In genomic region chr19:39370735-39371134, GRCh38 we compare ENCODE assay signal across 16 cellular contexts. TPM values are rescaled to one million over a fixed set of nuclear protein-coding genes. Genes with fewer than 3 reads are reported as not detected.
DNase-seq lines count a peak whose midpoint lies in the region; ATAC-seq lines count a peak whose summit lies in the region.
"Had no signal": no experiment of that assay in that cellular context is flagged by ENCODE, and none has a peak within 500 bp of the region (broad histone marks: within the 10 kb centered on the region; RNA-seq: fewer than 3 reads in every experiment).

No MANE protein-coding gene starts in this region.

- WGBS in esophagus, 2 donors = 80 to 82% methylated on average over 5 of the region's 5 CpGs

- peaks cover 5 to 10% of the 10 kb centered on the region in 2 donors for H3K36me3 Mint-ChIP-seq in activated T-cell treated with anti-CD3 and anti-CD28 coated beads, Interleukin-2, amount 50 U/mL, for 72 hours (ENCODE audit: insufficient read depth in 2 of 2)
- H3K36me3 Mint-ChIP-seq in stimulated activated memory B cell treated with anti-CD40 and anti-IgM and Interleukin-4, amounts not matched to agents 10 μg/mL and 1 μg/mL and 100 μg/mL, for 72 hours = peaks cover 55% of the 10 kb centered on the region

- peaks cover 9 to 27% of the 10 kb centered on the region in 2 donors for H3K36me3 ChIP-seq in esophagus (ENCODE audit: control insufficient read depth in 2 of 2, insufficient read depth in 2 of 2, low read length in 1 of 2)

- H3K4me3 Mint-ChIP-seq in activated T-cell treated with anti-CD3 and anti-CD28 coated beads, Interleukin-2, amount 50 U/mL, for 72 hours = no peak overlapping the region
- H3K4me3 Mint-ChIP-seq in stimulated activated memory B cell treated with anti-CD40 and anti-IgM and Interleukin-4, amounts not matched to agents 10 μg/mL and 1 μg/mL and 100 μg/mL, for 72 hours = no peak overlapping the region
- H3K4me3 Mint-ChIP-seq: GM23338, IgD-negative memory B cell had no signal

- no peaks in the 10 kb centered on the region for H3K27me3 Mint-ChIP-seq in activated T-cell treated with anti-CD3 and anti-CD28 coated beads, Interleukin-2, amount 50 U/mL, for 72 hours (ENCODE audit: low read depth)
- H3K27me3 Mint-ChIP-seq in stimulated activated memory B cell treated with anti-CD40 and anti-IgM and Interleukin-4, amounts not matched to agents 10 μg/mL and 1 μg/mL and 100 μg/mL, for 72 hours = no peaks in the 10 kb centered on the region
- H3K27me3 Mint-ChIP-seq: IgD-negative memory B cell had no signal

- no peaks in the 10 kb centered on the region for H3K9me3 Mint-ChIP-seq in activated T-cell treated with anti-CD3 and anti-CD28 coated beads, Interleukin-2, amount 50 U/mL, for 72 hours
- H3K9me3 Mint-ChIP-seq in stimulated activated memory B cell treated with anti-CD40 and anti-IgM and Interleukin-4, amounts not matched to agents 10 μg/mL and 1 μg/mL and 100 μg/mL, for 72 hours = no peaks in the 10 kb centered on the region
- H3K9me3 Mint-ChIP-seq: GM23338, IgD-negative memory B cell had no signal

- H3K9me3 ChIP-seq in esophagus (ENCODE audit: control insufficient read depth in 2 of 2, insufficient read depth in 1 of 2, low read depth in 1 of 2, low read length in 1 of 2) = no peaks in the 10 kb centered on the region

- no peak for DNase-seq in activated T-cell treated with anti-CD3 and anti-CD28 coated beads, Interleukin-2, amount 50 U/mL, for 72 hours
- DNase-seq in activated T-cell treated with anti-CD3 and anti-CD28 coated beads, Interleukin-2, amount 50 U/mL, for 1 hour = no peak
- peak; percentile 11 for DNase-seq in M059J (ENCODE audit: low read depth)
- no peak for DNase-seq in substantia nigra (lab: John Stamatoyannopoulos, UW)
- DNase-seq in occipital lobe (lab: John Stamatoyannopoulos, UW) = no peak
- DNase-seq in stimulated activated CD4-positive, alpha-beta T cell treated with anti-CD3 and anti-CD28 coated beads, Interleukin-15, amount 100 ng/mL, for 24 hours = no peak
- DNase-seq: NCI-H1436, NCI-H2029 treated with DMSO at 0.1 percent for 48 hours, NCI-H510A treated with DMSO at 0.1 percent for 48 hours had no signal

- H3K4me1 ChIP-seq in esophagus (ENCODE audit: control insufficient read depth in 2 of 2, insufficient read depth in 2 of 2, low read length in 1 of 2) = peaks cover 0 to 6% of the 10 kb centered on the region in 2 donors

- H3K27me3 ChIP-seq in esophagus (ENCODE audit: control insufficient read depth in 1 of 2, insufficient read depth in 2 of 2, low read length in 2 of 2) = no peaks in the 10 kb centered on the region

- no peaks in the 10 kb centered on the region for H3K4me1 Mint-ChIP-seq in activated T-cell treated with anti-CD3 and anti-CD28 coated beads, Interleukin-2, amount 50 U/mL, for 72 hours (ENCODE audit: low read depth)
- H3K4me1 Mint-ChIP-seq in stimulated activated memory B cell treated with anti-CD40 and anti-IgM and Interleukin-4, amounts not matched to agents 10 μg/mL and 1 μg/mL and 100 μg/mL, for 72 hours = no peaks in the 10 kb centered on the region
- H3K4me1 Mint-ChIP-seq: GM23338 had no signal

- H3K27ac ChIP-seq in esophagus (ENCODE audit: low read depth in 2 of 2, low read length in 1 of 2) (peak overlapping the region; percentile 45 to 84), substantia nigra (ENCODE audit: low read depth, low read length, poor library complexity, severe bottlenecking) (peak overlapping the region; percentile 8)

- H3K27ac Mint-ChIP-seq in activated T-cell treated with anti-CD3 and anti-CD28 coated beads, Interleukin-2, amount 50 U/mL, for 72 hours = peak overlapping the region; percentile 26
- no peak overlapping the region for H3K27ac Mint-ChIP-seq in stimulated activated memory B cell treated with anti-CD40 and anti-IgM and Interleukin-4, amounts not matched to agents 10 μg/mL and 1 μg/mL and 100 μg/mL, for 72 hours
- H3K27ac Mint-ChIP-seq: GM23338 had no signal

- H3K4me3 ChIP-seq in esophagus (ENCODE audit: low read depth in 1 of 2, low read length in 2 of 2) = no peak overlapping the region
- H3K4me3 ChIP-seq: GM12878, GM23338 had no signal

- no peak for ATAC-seq in activated T-cell treated with anti-CD3 and anti-CD28 coated beads, Interleukin-2, amount 50 U/mL, for 72 hours (replicated peaks in 1 of 2)
- no peak for ATAC-seq in stimulated activated memory B cell treated with anti-CD40 and anti-IgM and Interleukin-4, amounts not matched to agents 10 μg/mL and 1 μg/mL and 100 μg/mL, for 72 hours
- ATAC-seq: GM12878, GM23338 had no signal

RNA-seq across cellular contexts. Expression of gene PAF1, which starts 20.2 kb away (rescaled TPM):
- total RNA-seq in activated T-cell treated with anti-CD3 and anti-CD28 coated beads, Interleukin-2, amount 50 U/mL, for 72 hours = 10 to 100 TPM; 52.0 TPM
- total RNA-seq in M059J (2014; rRNA removed; shearing (Covaris generic)) = 69.0 and 79.3 TPM in 2 replicates
- polyA plus RNA-seq in esophagus = 10 to 100 TPM; 41.8 to 43.0 TPM
- total RNA-seq in occipital lobe = 29.2 TPM

RNA-seq across cellular contexts. Expression of gene MED29, which starts 20.4 kb away (rescaled TPM):
- 10 to 100 TPM; 26.4 to 34.3 TPM for total RNA-seq in activated T-cell treated with anti-CD3 and anti-CD28 coated beads, Interleukin-2, amount 50 U/mL, for 72 hours
- total RNA-seq in M059J (2014; rRNA removed; shearing (Covaris generic)) = 46.7 and 47.3 TPM in 2 replicates
- polyA plus RNA-seq in esophagus = 10 to 100 TPM; 15.6 to 22.7 TPM
- total RNA-seq in occipital lobe = 17.2 TPM

RNA-seq across cellular contexts. Expression of gene SAMD4B, which starts 28.5 kb away (rescaled TPM):
- total RNA-seq in activated T-cell treated with anti-CD3 and anti-CD28 coated beads, Interleukin-2, amount 50 U/mL, for 72 hours = 10 to 100 TPM; 59.6 to 63.6 TPM
- total RNA-seq in M059J (2014; rRNA removed; shearing (Covaris generic)) = 45.0 and 96.3 TPM in 2 replicates
- 100 to 1,000 TPM in 1 of 2 donors, 10 to 100 TPM in 1; 78.7 to 140 TPM for polyA plus RNA-seq in esophagus
- 18.7 TPM for total RNA-seq in occipital lobe

RNA-seq across cellular contexts. Expression of gene GMFG, which starts 34.9 kb away (rescaled TPM):
- total RNA-seq in activated T-cell treated with anti-CD3 and anti-CD28 coated beads, Interleukin-2, amount 50 U/mL, for 72 hours = 100 to 1,000 TPM; 351 to 353 TPM
- total RNA-seq in M059J (2014; rRNA removed; shearing (Covaris generic)) = 0.54 and 3.2 TPM in 2 replicates
- polyA plus RNA-seq in esophagus = 10 to 100 TPM; 11.5 to 13.3 TPM
- 5.3 TPM for total RNA-seq in occipital lobe
- total RNA-seq: G401, GM23338, LHCN-M2 had no signal

RNA-seq across cellular contexts. Expression of gene ZFP36, which starts 35.9 kb away (rescaled TPM):
- total RNA-seq in activated T-cell treated with anti-CD3 and anti-CD28 coated beads, Interleukin-2, amount 50 U/mL, for 72 hours = 100 to 1,000 TPM in 1 of 2 donors, 10 to 100 TPM in 1; 81.4 to 108 TPM
- 6.0 and 10.8 TPM in 2 replicates for total RNA-seq in M059J (2014; rRNA removed; shearing (Covaris generic))
- polyA plus RNA-seq in esophagus = 100 to 1,000 TPM; 249 to 382 TPM
- total RNA-seq in occipital lobe = 1.2 TPM
